In the genomic region with DNA sequence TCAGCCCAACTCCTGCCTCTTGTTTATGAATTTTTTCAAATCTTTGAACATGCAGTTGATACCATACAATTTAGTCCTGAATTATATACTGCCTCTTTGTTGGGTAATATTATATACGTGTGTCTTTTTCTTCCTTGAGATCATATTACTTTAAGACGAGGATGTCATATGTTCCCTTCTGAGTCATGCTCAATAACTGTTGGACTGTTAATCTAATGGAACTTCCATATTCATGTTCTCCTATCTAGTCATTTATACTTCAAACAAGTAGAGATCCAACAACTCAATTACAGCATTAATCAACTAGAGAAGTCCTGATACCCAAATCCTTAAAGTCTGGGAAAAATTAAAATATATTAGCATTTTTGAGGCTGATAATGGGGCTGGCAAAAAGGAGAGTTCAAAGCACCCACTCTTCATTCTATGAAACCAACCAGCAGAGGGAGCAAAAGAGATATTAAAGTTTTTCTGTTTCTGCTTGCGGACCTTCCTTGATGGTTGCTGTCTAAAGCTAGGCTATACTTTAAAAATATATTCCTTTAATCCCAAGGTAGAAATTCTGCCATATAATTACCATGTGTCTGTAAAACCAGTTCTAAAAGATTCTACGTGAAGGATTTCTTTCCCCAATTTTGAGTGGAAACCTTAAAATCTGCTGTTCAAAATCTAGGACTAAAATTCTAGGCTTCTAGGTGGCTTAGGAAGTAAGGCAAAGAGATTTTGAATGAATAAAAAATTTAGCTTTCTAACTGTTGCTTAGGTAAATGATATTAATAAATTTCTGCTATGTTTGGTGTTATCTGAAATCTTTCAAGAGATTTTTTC, we compare ENCODE assay signal across 8 cellular contexts.
A peak's percentile ranks its signal among the peaks of the same experiment; 100 is the strongest.
DNase-seq lines count a peak whose midpoint lies in the region; ATAC-seq and TF ChIP-seq lines count a peak whose summit lies in the region.

No MANE protein-coding gene starts in this region.

- no peaks in the 10 kb centered on the region for H3K9me3 Mint-ChIP-seq in naive B cell
- no peaks in the 10 kb centered on the region for H3K9me3 Mint-ChIP-seq in activated T-helper 2 cell treated with anti-CD3 and anti-CD28 coated beads, Interferon-gamma antibody, Interleukin-2, Interleukin-4, amounts not matched to agents 10 μg/mL and 5 μg/mL and 100 μg/mL, durations not matched to agents 14 hours and 24 hours and 36 hours

- TF ChIP-seq CTCF in HEK293 (tag by site-specific recombination; IDR thresholded peaks at IDR 0.05) = no peak
- peak; percentile 38 for TF ChIP-seq CTCF in coronary artery (IDR thresholded peaks at IDR 0.05)

- no peaks in the 10 kb centered on the region for H3K36me3 Mint-ChIP-seq in naive B cell
- H3K36me3 Mint-ChIP-seq in activated T-helper 2 cell treated with anti-CD3 and anti-CD28 coated beads, Interferon-gamma antibody, Interleukin-2, Interleukin-4, amounts not matched to agents 10 μg/mL and 5 μg/mL and 100 μg/mL, durations not matched to agents 14 hours and 24 hours and 36 hours (ENCODE audit: low read depth) = no peaks in the 10 kb centered on the region

- ATAC-seq in naive B cell (ENCODE audit: low read depth in 2 of 2) = peak in 1 of 2 donors; percentile 27
- ATAC-seq in HG02571 (IDR thresholded peaks at IDR 0.05; ENCODE audit: unreplicated experiment) = no peak

- H3K4me1 Mint-ChIP-seq in naive B cell = no peaks in the 10 kb centered on the region
- no peaks in the 10 kb centered on the region for H3K4me1 Mint-ChIP-seq in activated T-helper 2 cell treated with anti-CD3 and anti-CD28 coated beads, Interferon-gamma antibody, Interleukin-2, Interleukin-4, amounts not matched to agents 10 μg/mL and 5 μg/mL and 100 μg/mL, durations not matched to agents 14 hours and 24 hours and 36 hours (ENCODE audit: low read depth)

- H3K36me3 ChIP-seq in HEK293 (ENCODE audit: control insufficient read depth in 2 of 2, insufficient read depth in 1 of 2, low read length in 2 of 2) = no peaks in the 10 kb centered on the region

- no peaks in the 10 kb centered on the region for H3K4me1 ChIP-seq in HEK293 (ENCODE audit: control insufficient read depth, insufficient read depth, low read length)

- intact Hi-C loops in activated T-helper 2 cell treated with anti-CD3 and anti-CD28 coated beads, Interferon-gamma antibody, Interleukin-2, Interleukin-4, amounts not matched to agents 10 μg/mL and 5 μg/mL and 100 μg/mL, durations not matched to agents 14 hours and 24 hours and 36 hours (cut with micrococcal nuclease) = no loop called here

- no peaks in the 10 kb centered on the region for H3K9me3 ChIP-seq in HEK293 (ENCODE audit: control insufficient read depth, insufficient read depth, low read depth, low read length)

- CTCF ChIA-PET in HEK293 (lab: Yijun Ruan, JAX) = interaction anchor here (0.6 to 1.4 kb wide), 14 partner anchors 23 to 1992 kb away, joined by 3 to 7 read pairs (median 3); no protein-coding TSS in a partner anchor

- POLR2A ChIA-PET in HEK293 (lab: Yijun Ruan, JAX) = no interaction called here

- H3K27ac ChIP-seq in HEK293 (ENCODE audit: extremely low read depth, low read depth, low read length) (no peak overlapping the region), coronary artery (no peak overlapping the region)

- H3K27ac Mint-ChIP-seq in naive B cell = no peak overlapping the region
- H3K27ac Mint-ChIP-seq in activated T-helper 2 cell treated with anti-CD3 and anti-CD28 coated beads, Interferon-gamma antibody, Interleukin-2, Interleukin-4, amounts not matched to agents 10 μg/mL and 5 μg/mL and 100 μg/mL, durations not matched to agents 14 hours and 24 hours and 36 hours = no peak overlapping the region

- peaks cover 10 to 18% (median 11%) of the 10 kb centered on the region in 3 donors for H3K27me3 Mint-ChIP-seq in naive B cell
- no peaks in the 10 kb centered on the region for H3K27me3 Mint-ChIP-seq in activated T-helper 2 cell treated with anti-CD3 and anti-CD28 coated beads, Interferon-gamma antibody, Interleukin-2, Interleukin-4, amounts not matched to agents 10 μg/mL and 5 μg/mL and 100 μg/mL, durations not matched to agents 14 hours and 24 hours and 36 hours (ENCODE audit: low read depth)

- H3K4me3 Mint-ChIP-seq in naive B cell = no peak overlapping the region
- H3K4me3 Mint-ChIP-seq in activated T-helper 2 cell treated with anti-CD3 and anti-CD28 coated beads, Interferon-gamma antibody, Interleukin-2, Interleukin-4, amounts not matched to agents 10 μg/mL and 5 μg/mL and 100 μg/mL, durations not matched to agents 14 hours and 24 hours and 36 hours (ENCODE audit: low read depth) = no peak overlapping the region

- DNase-seq in ELR (ENCODE audit: low read depth) (peak; percentile 74), NCI-H82 (lab: John Stamatoyannopoulos, UW) (peak; percentile 71), coronary artery (ENCODE audit: low spot score) (no peak), naive B cell (peak; percentile 9)
- DNase-seq in stimulated activated CD4-positive, alpha-beta T cell treated with anti-CD3 and anti-CD28 coated beads, Interleukin-4, amount 100 ng/mL, for 4 hours = no peak
- DNase-seq in activated T-helper 2 cell treated with anti-CD3 and anti-CD28 coated beads, Interferon-gamma antibody, Interleukin-2, Interleukin-4, amounts not matched to agents 10 μg/mL and 5 μg/mL and 100 μg/mL, durations not matched to agents 14 hours and 24 hours and 36 hours (ENCODE audit: low spot score) = no peak

- no peak overlapping the region for H3K4me3 ChIP-seq in HEK293 (ENCODE audit: low read depth, low read length)
- no peak overlapping the region for H3K4me3 ChIP-seq in coronary artery

TF ChIP-seq in HEK293, 187 proteins besides CTCF, POLR2A, EP300 and RAD21:
- TF ChIP-seq ZNF654 (tag by site-specific recombination; IDR thresholded peaks at IDR 0.05; ENCODE audit: low read depth) = peak; percentile 49
- no peak for TF ChIP-seq GLI4 (tag by site-specific recombination; IDR thresholded peaks at IDR 0.05)

Comparison
In these comparisons a context has a peak if more than half of its experiments do, and no peak if none do; other contexts are left out.
1. DNase-seq: peak in ELR (single experiment), NCI-H82 (single experiment) and naive B cell (single experiment); none in coronary artery (single experiment), stimulated activated CD4-positive, alpha-beta T cell treated with anti-CD3 and anti-CD28 coated beads, Interleukin-4, amount 100 ng/mL, for 4 hours (0 of 2) and activated T-helper 2 cell treated with anti-CD3 and anti-CD28 coated beads, Interferon-gamma antibody, Interleukin-2, Interleukin-4, amounts not matched to agents 10 μg/mL and 5 μg/mL and 100 μg/mL, durations not matched to agents 14 hours and 24 hours and 36 hours (single experiment).